ENCODE assay signal across 10 cellular contexts in genomic region chr6:112618796-112619195, GRCh38.
DNase-seq lines count a peak whose midpoint lies in the region; ATAC-seq, FAIRE-seq and TF ChIP-seq lines count a peak whose summit lies in the region.
"Had no signal": no experiment of that assay in that cellular context is flagged by ENCODE, and none has a peak within 500 bp of the region (broad histone marks: within the 10 kb centered on the region; RNA-seq: fewer than 3 reads in every experiment).

No MANE protein-coding gene starts in this region.

- H3K4me1 ChIP-seq in DND-41 (ENCODE audit: insufficient read depth, low read length) (no peaks in the 10 kb centered on the region), Karpas-422 (ENCODE audit: low read length) (no peaks in the 10 kb centered on the region), K562 (replicated peaks in 1 of 2; ENCODE audit: control insufficient read depth in 2 of 2, insufficient read depth in 2 of 2, low read length in 2 of 2) (peaks cover 0 to 6% of the 10 kb centered on the region in 2 experiments; a peak in 3 of 5 replicates)

- H3K4me3 Mint-ChIP-seq in nephron progenitor cell (no peak overlapping the region), CD14-positive monocyte (no peak overlapping the region)
- no peak overlapping the region for H3K4me3 Mint-ChIP-seq in activated T-helper 17 cell treated with anti-CD3 and anti-CD28 coated beads, Interleukin-2, amount 50 U/mL, for 72 hours

- no TSS peak for BruUV-seq in K562 (replicated peaks; lab: Mats Ljungman, UMichigan)

- in situ Hi-C loops in K562 (cut with MboI): no loop called here

- TF ChIP-seq EP300 in K562 (IDR thresholded peaks at IDR 0.05; ENCODE audit: low read length): no peak

- no peaks in the 10 kb centered on the region for H3K9me1 ChIP-seq in K562 (ENCODE audit: control insufficient read depth, insufficient read depth, low read length)

- ATAC-seq in DND-41 (ENCODE audit: insufficient read depth, low read depth): no peak
- peak; percentile 63; the same call in 1 of the 3 replicates for ATAC-seq in K562
- ATAC-seq in activated T-helper 17 cell treated with anti-CD3 and anti-CD28 coated beads, Interleukin-2, amount 50 U/mL, for 72 hours (replicated peaks): no peak
- ATAC-seq in HG03280 (IDR thresholded peaks at IDR 0.05; ENCODE audit: unreplicated experiment): no peak

- H2AFZ ChIP-seq in DND-41 (ENCODE audit: low read depth, low read length): no peak overlapping the region
- H2AFZ ChIP-seq in Karpas-422 (ENCODE audit: low read length): no peak overlapping the region
- H2AFZ ChIP-seq in K562 (ENCODE audit: low read depth, low read length): no peak overlapping the region

- H3K79me2 ChIP-seq in DND-41 (ENCODE audit: insufficient read depth, low read length): no peaks in the 10 kb centered on the region
- H3K79me2 ChIP-seq in Karpas-422 (ENCODE audit: low read length): no peaks in the 10 kb centered on the region
- H3K79me2 ChIP-seq in K562 (ENCODE audit: control insufficient read depth, insufficient read depth, low read length): no peaks in the 10 kb centered on the region

- H3K36me3 Mint-ChIP-seq in nephron progenitor cell (ENCODE audit: low read depth) (no peaks in the 10 kb centered on the region), CD14-positive monocyte (no peaks in the 10 kb centered on the region)
- no peaks in the 10 kb centered on the region for H3K36me3 Mint-ChIP-seq in activated T-helper 17 cell treated with anti-CD3 and anti-CD28 coated beads, Interleukin-2, amount 50 U/mL, for 72 hours (ENCODE audit: low read depth)

- POLR2A ChIA-PET in K562 (lab: Yijun Ruan, JAX): no interaction called here

- H3K27me3 Mint-ChIP-seq in nephron progenitor cell (ENCODE audit: low read depth, poor library complexity) (peaks cover 8% of the 10 kb centered on the region), CD14-positive monocyte (ENCODE audit: low read depth in 3 of 3) (no peaks in the 10 kb centered on the region)
- H3K27me3 Mint-ChIP-seq in activated T-helper 17 cell treated with anti-CD3 and anti-CD28 coated beads, Interleukin-2, amount 50 U/mL, for 72 hours: no peaks in the 10 kb centered on the region

- CTCF ChIA-PET in K562 (lab: Yijun Ruan, JAX; ENCODE audit: low intra/inter-chr PET ratio): no interaction called here

- TF ChIP-seq CTCF in DND-41 (IDR thresholded peaks at IDR 0.05; ENCODE audit: borderline replicate concordance, extremely low read depth, low read length, poor library complexity, severe bottlenecking): peak; percentile 14
- peak in 1 of 3 experiments; percentile 18; a peak in 1 of 6 replicates for TF ChIP-seq CTCF in K562 (IDR thresholded peaks at IDR 0.05 in 2 of 3, conservative IDR thresholded peaks at IDR 0.05 in 1 of 3; ENCODE audit: insufficient read depth in 2 of 3, low read depth in 1 of 3, low read length in 3 of 3)
- TF ChIP-seq CTCF in nephron progenitor cell (IDR thresholded peaks at IDR 0.05): no peak
- TF ChIP-seq CTCF in CD14-positive monocyte (IDR thresholded peaks at IDR 0.05): no peak

- peaks cover 4% of the 10 kb centered on the region for H3K4me1 Mint-ChIP-seq in nephron progenitor cell
- H3K4me1 Mint-ChIP-seq in CD14-positive monocyte: no peaks in the 10 kb centered on the region
- H3K4me1 Mint-ChIP-seq in activated T-helper 17 cell treated with anti-CD3 and anti-CD28 coated beads, Interleukin-2, amount 50 U/mL, for 72 hours: no peaks in the 10 kb centered on the region

- H3K9ac ChIP-seq in DND-41 (ENCODE audit: low read depth, low read length): no peak overlapping the region
- H3K9ac ChIP-seq in Karpas-422 (ENCODE audit: low read length): no peak overlapping the region
- H3K9ac ChIP-seq in K562 (ENCODE audit: insufficient read depth in 1 of 2, low read depth in 2 of 2, low read length in 2 of 2): no peak overlapping the region

- FAIRE-seq in K562 (lab: Jason Lieb, UNC): no peak
- FAIRE-seq: keratinocyte had no signal

- no peaks in the 10 kb centered on the region for H3K9me2 ChIP-seq in Karpas-422 (replicated peaks; ENCODE audit: insufficient read depth, low read length)

- TF ChIP-seq POLR2A in K562 (conservative IDR thresholded peaks at IDR 0.05): no peak

- DNase-seq in DND-41: no peak
- peak; percentile 59 for DNase-seq in Karpas-422
- peak in 1 of 4 experiments; percentile 18 for DNase-seq in K562 (ENCODE audit: extremely low read depth in 1 of 4, low spot score in 3 of 4)
- peak; percentile 11 for DNase-seq in nephron progenitor cell
- no peak for DNase-seq in CD14-positive monocyte (ENCODE audit: low spot score)
- no peak for DNase-seq in activated gamma-delta T cell (lab: John Stamatoyannopoulos, UW)
- DNase-seq: activated effector memory CD4-positive, alpha-beta T cell treated with Interleukin-2 at 50 U/mL for 16 hours had no signal

- no peaks in the 10 kb centered on the region for H4K20me1 ChIP-seq in DND-41 (ENCODE audit: insufficient read depth, low read length)
- H4K20me1 ChIP-seq in Karpas-422 (ENCODE audit: insufficient read depth, low read depth, low read length): no peaks in the 10 kb centered on the region
- H4K20me1 ChIP-seq in K562 (replicated peaks; ENCODE audit: control insufficient read depth, insufficient read depth, low read length): no peaks in the 10 kb centered on the region

- WGBS in K562 (ENCODE audit: insufficient coverage, low coverage, missing lambda C conversion rate): 19% methylated on average over 3 of the region's 3 CpGs

- no peaks in the 10 kb centered on the region for H3K27me3 ChIP-seq in DND-41 (ENCODE audit: insufficient read depth, low read length, poor library complexity)
- no peaks in the 10 kb centered on the region for H3K27me3 ChIP-seq in Karpas-422 (ENCODE audit: low read length)
- H3K27me3 ChIP-seq in K562 (ENCODE audit: control insufficient read depth in 2 of 2, insufficient read depth in 2 of 2, low read length in 2 of 2): no peaks in the 10 kb centered on the region

- no peak overlapping the region for H3K27ac Mint-ChIP-seq in nephron progenitor cell
- no peak overlapping the region for H3K27ac Mint-ChIP-seq in CD14-positive monocyte
- no peak overlapping the region for H3K27ac Mint-ChIP-seq in activated T-helper 17 cell treated with anti-CD3 and anti-CD28 coated beads, Interleukin-2, amount 50 U/mL, for 72 hours

- intact Hi-C loops in K562 (cut with micrococcal nuclease): no loop called here
- intact Hi-C loops in CD14-positive monocyte (cut with micrococcal nuclease): no loop called here

- no peaks in the 10 kb centered on the region for H3K9me3 ChIP-seq in DND-41 (ENCODE audit: insufficient read depth, low read length, severe bottlenecking)
- H3K9me3 ChIP-seq in Karpas-422 (ENCODE audit: low read length): no peaks in the 10 kb centered on the region
- H3K9me3 ChIP-seq in K562 (replicated peaks; ENCODE audit: control insufficient read depth, insufficient read depth, low read depth, low read length): no peaks in the 10 kb centered on the region

- H3K36me3 ChIP-seq in DND-41 (ENCODE audit: insufficient read depth, low read length): no peaks in the 10 kb centered on the region
- H3K36me3 ChIP-seq in Karpas-422 (ENCODE audit: insufficient read depth, low read length): no peaks in the 10 kb centered on the region
- H3K36me3 ChIP-seq in K562 (ENCODE audit: control insufficient read depth, insufficient read depth, low read length): no peaks in the 10 kb centered on the region

- no peaks in the 10 kb centered on the region for H3K9me3 Mint-ChIP-seq in nephron progenitor cell
- H3K9me3 Mint-ChIP-seq in CD14-positive monocyte: peaks cover 0 to 4% (median 0%) of the 10 kb centered on the region in 7 donors
- H3K9me3 Mint-ChIP-seq in activated T-helper 17 cell treated with anti-CD3 and anti-CD28 coated beads, Interleukin-2, amount 50 U/mL, for 72 hours: peaks cover 7% of the 10 kb centered on the region

- no peak overlapping the region for H3K4me3 ChIP-seq in DND-41 (ENCODE audit: low read depth in 1 of 2, low read length in 2 of 2)
- no peak overlapping the region for H3K4me3 ChIP-seq in Karpas-422 (ENCODE audit: low read length)
- H3K4me3 ChIP-seq in K562: no peak overlapping the region

- peak in 1 of 2 experiments; percentile 32; a peak in 1 of 4 replicates for TF ChIP-seq RAD21 in K562 (CRISPR knock-in tag; conservative IDR thresholded peaks at IDR 0.05 in 1 of 2, IDR thresholded peaks at IDR 0.05 in 1 of 2)

- H3K27ac ChIP-seq in DND-41 (ENCODE audit: low read length) (no peak overlapping the region), Karpas-422 (ENCODE audit: low read length) (no peak overlapping the region), K562 (ENCODE audit: extremely low read depth, low read depth, low read length) (no peak overlapping the region)

- H3K4me2 ChIP-seq in DND-41 (ENCODE audit: insufficient read depth, low read length) (no peak overlapping the region), Karpas-422 (ENCODE audit: low read depth, low read length, poor library complexity, severe bottlenecking) (no peak overlapping the region), K562 (ENCODE audit: insufficient read depth, low read length) (no peak overlapping the region)

TF ChIP-seq in K562, 482 proteins besides CTCF, POLR2A, EP300 and RAD21 (continues in another document):
- no peak for TF ChIP-seq OTX1 (CRISPR knock-in tag; IDR thresholded peaks at IDR 0.05)
- no peak for TF ChIP-seq EHMT2 (IDR thresholded peaks at IDR 0.05)

Comparison
In these comparisons a context has a peak if more than half of its experiments do, and no peak if none do; other contexts are left out.
1. DNase-seq: peak in Karpas-422 (single experiment) and nephron progenitor cell (single experiment); none in DND-41 (single experiment), CD14-positive monocyte (single experiment) and activated gamma-delta T cell (single experiment).